9 cellular contexts compared by ENCODE assay signal in the genomic region with DNA sequence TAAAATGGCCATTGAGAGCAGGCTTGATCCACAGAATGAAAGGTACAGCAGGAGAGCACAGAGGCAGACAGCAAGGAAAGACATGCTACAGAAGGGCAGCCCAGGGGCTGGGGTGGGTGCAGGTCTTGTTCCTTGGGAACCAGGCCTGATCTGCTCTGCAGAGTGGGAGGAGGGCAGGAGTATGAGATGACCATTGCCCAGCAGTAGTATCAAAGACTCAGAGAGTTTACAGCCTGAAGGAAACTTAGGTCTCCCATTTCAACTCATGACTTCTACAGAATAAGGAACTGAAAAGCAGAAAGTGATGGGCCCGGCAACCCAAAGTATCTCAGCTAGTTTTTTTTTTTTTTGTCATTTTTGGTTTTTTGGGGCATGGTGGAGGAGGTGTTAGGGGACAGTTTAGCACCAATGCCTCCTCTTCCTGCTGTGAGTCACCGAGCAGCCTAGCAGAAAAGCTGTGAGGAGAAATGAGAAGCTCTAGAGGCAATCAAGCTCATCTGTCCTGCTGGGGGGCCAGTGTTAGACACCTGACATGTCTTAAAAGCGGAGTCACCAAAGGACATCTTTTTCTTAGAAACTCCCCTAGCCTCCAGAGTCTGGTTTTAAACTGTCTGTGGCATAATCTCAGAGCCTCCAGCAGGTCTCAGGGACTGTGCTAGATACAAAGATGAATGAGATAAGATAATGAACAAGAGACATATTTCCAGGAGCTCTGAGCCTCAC. TPM values are rescaled to one million over a fixed set of nuclear protein-coding genes. Genes with fewer than 3 reads are reported as not detected.
DNase-seq lines count a peak whose midpoint lies in the region; ATAC-seq and TF ChIP-seq lines count a peak whose summit lies in the region.
"Had no signal": no experiment of that assay in that cellular context is flagged by ENCODE, and none has a peak within 500 bp of the region (broad histone marks: within the 10 kb centered on the region; RNA-seq: fewer than 3 reads in every experiment).

No MANE protein-coding gene starts in this region.

- ATAC-seq in HG02973 (IDR thresholded peaks at IDR 0.05; ENCODE audit: unreplicated experiment): peak; percentile 49

- no peaks in the 10 kb centered on the region for H3K27me3 Mint-ChIP-seq in activated naive CD4-positive, alpha-beta T cell treated with anti-CD3 and anti-CD28 coated beads for 36 hours (ENCODE audit: low read depth)
- peaks cover 4% of the 10 kb centered on the region for H3K27me3 Mint-ChIP-seq in activated naive CD4-positive, alpha-beta T cell treated with anti-CD3 and anti-CD28 coated beads, Interleukin-2, amount 10 ng/mL, durations not matched to agents 7 days and 5 days
- H3K27me3 Mint-ChIP-seq in T-helper 1 cell treated with Interleukin-12 subunit alpha and Interleukin-12 subunit beta and Interleukin-4 antibody, amounts not matched to agents 30 μg/mL and 1 μg/mL, for 36 hours (ENCODE audit: low read depth): peaks cover 7% of the 10 kb centered on the region
- H3K27me3 Mint-ChIP-seq in immature natural killer cell (ENCODE audit: low read depth in 3 of 3): peaks cover 17 to 24% (median 21%) of the 10 kb centered on the region in 3 donors

- H3K4me3 ChIP-seq in A673 (ENCODE audit: low read depth, low read length, poor library complexity, severe bottlenecking): no peak overlapping the region

- H3K9me3 ChIP-seq in A673 (ENCODE audit: low read depth, low read length, poor library complexity, severe bottlenecking): no peaks in the 10 kb centered on the region

- H3K27ac Mint-ChIP-seq in activated naive CD4-positive, alpha-beta T cell treated with anti-CD3 and anti-CD28 coated beads for 36 hours: no peak overlapping the region
- H3K27ac Mint-ChIP-seq in activated naive CD4-positive, alpha-beta T cell treated with anti-CD3 and anti-CD28 coated beads, Interleukin-2, amount 10 ng/mL, durations not matched to agents 7 days and 5 days: no peak overlapping the region
- peak overlapping the region; percentile 15 for H3K27ac Mint-ChIP-seq in T-helper 1 cell treated with Interleukin-12 subunit alpha and Interleukin-12 subunit beta and Interleukin-4 antibody, amounts not matched to agents 30 μg/mL and 1 μg/mL, for 36 hours
- H3K27ac Mint-ChIP-seq in immature natural killer cell: peak overlapping the region; percentile 93 to 100 (median 98)

- H3K27ac ChIP-seq in A673 (ENCODE audit: low read depth, low read length, poor library complexity, severe bottlenecking): no peak overlapping the region
- H3K27ac ChIP-seq: C4-2B had no signal

- TF ChIP-seq CTCF in A673 (conservative IDR thresholded peaks at IDR 0.05; ENCODE audit: low read depth, low read length): no peak

- BruUV-seq in A673 (replicated peaks; lab: Mats Ljungman, UMichigan): no TSS peak

- no peaks in the 10 kb centered on the region for H3K9me3 Mint-ChIP-seq in activated naive CD4-positive, alpha-beta T cell treated with anti-CD3 and anti-CD28 coated beads for 36 hours
- H3K9me3 Mint-ChIP-seq in activated naive CD4-positive, alpha-beta T cell treated with anti-CD3 and anti-CD28 coated beads, Interleukin-2, amount 10 ng/mL, durations not matched to agents 7 days and 5 days: no peaks in the 10 kb centered on the region
- H3K9me3 Mint-ChIP-seq in T-helper 1 cell treated with Interleukin-12 subunit alpha and Interleukin-12 subunit beta and Interleukin-4 antibody, amounts not matched to agents 30 μg/mL and 1 μg/mL, for 36 hours: no peaks in the 10 kb centered on the region
- no peaks in the 10 kb centered on the region for H3K9me3 Mint-ChIP-seq in immature natural killer cell

- H3K36me3 ChIP-seq in A673 (ENCODE audit: insufficient read depth, low read length, poor library complexity, severe bottlenecking): no peaks in the 10 kb centered on the region

- H3K4me1 Mint-ChIP-seq in activated naive CD4-positive, alpha-beta T cell treated with anti-CD3 and anti-CD28 coated beads for 36 hours (ENCODE audit: low read depth): peaks cover 41% of the 10 kb centered on the region
- H3K4me1 Mint-ChIP-seq in activated naive CD4-positive, alpha-beta T cell treated with anti-CD3 and anti-CD28 coated beads, Interleukin-2, amount 10 ng/mL, durations not matched to agents 7 days and 5 days: peaks cover 51% of the 10 kb centered on the region
- peaks cover 41% of the 10 kb centered on the region for H3K4me1 Mint-ChIP-seq in T-helper 1 cell treated with Interleukin-12 subunit alpha and Interleukin-12 subunit beta and Interleukin-4 antibody, amounts not matched to agents 30 μg/mL and 1 μg/mL, for 36 hours (ENCODE audit: low read depth)
- peaks cover 71 to 79% of the 10 kb centered on the region in 2 donors for H3K4me1 Mint-ChIP-seq in immature natural killer cell

- peaks cover 4% of the 10 kb centered on the region for H3K4me1 ChIP-seq in A673 (ENCODE audit: insufficient read depth, low read length, poor library complexity, severe bottlenecking)

- intact Hi-C loops in activated naive CD4-positive, alpha-beta T cell treated with anti-CD3 and anti-CD28 coated beads for 36 hours (cut with micrococcal nuclease): loop anchor here (10.0 kb wide), 2 partner anchors 556 to 1056 kb away; no protein-coding TSS in a partner anchor
- intact Hi-C loops in A673 (cut with micrococcal nuclease; ENCODE audit: unreplicated experiment): no loop called here

- CTCF ChIA-PET in activated naive CD4-positive, alpha-beta T cell treated with anti-CD3 and anti-CD28 coated beads for 36 hours (lab: Charles Lee): no interaction called here
- CTCF ChIA-PET in activated naive CD4-positive, alpha-beta T cell treated with anti-CD3 and anti-CD28 coated beads, Interleukin-2, amount 10 ng/mL, durations not matched to agents 7 days and 5 days (lab: Charles Lee): interaction anchor here (0.7 to 1.4 kb wide), 3 partner anchors 19 to 142 kb away, joined by 3 to 4 read pairs (median 4); no protein-coding TSS in a partner anchor
- CTCF ChIA-PET in A673 (lab: Charles Lee): no interaction called here

- H3K36me3 Mint-ChIP-seq in activated naive CD4-positive, alpha-beta T cell treated with anti-CD3 and anti-CD28 coated beads for 36 hours (ENCODE audit: low read depth): no peaks in the 10 kb centered on the region
- H3K36me3 Mint-ChIP-seq in activated naive CD4-positive, alpha-beta T cell treated with anti-CD3 and anti-CD28 coated beads, Interleukin-2, amount 10 ng/mL, durations not matched to agents 7 days and 5 days: no peaks in the 10 kb centered on the region
- H3K36me3 Mint-ChIP-seq in T-helper 1 cell treated with Interleukin-12 subunit alpha and Interleukin-12 subunit beta and Interleukin-4 antibody, amounts not matched to agents 30 μg/mL and 1 μg/mL, for 36 hours (ENCODE audit: low read depth): peaks cover 1% of the 10 kb centered on the region
- H3K36me3 Mint-ChIP-seq in immature natural killer cell: no peaks in the 10 kb centered on the region

- POLR2A ChIA-PET in A673 (lab: Charles Lee; ENCODE audit: low non-redundant PET): no interaction called here

- peak; percentile 47 for DNase-seq in activated naive CD4-positive, alpha-beta T cell treated with anti-CD3 and anti-CD28 coated beads for 36 hours
- no peak for DNase-seq in activated naive CD4-positive, alpha-beta T cell treated with anti-CD3 and anti-CD28 coated beads, Interleukin-2, amount 10 ng/mL, durations not matched to agents 7 days and 5 days
- DNase-seq in immature natural killer cell: peak; percentile 87 to 89 (median 89)
- DNase-seq in Ammon's horn (ENCODE audit: low spot score): no peak
- no peak for DNase-seq in NCI-H2227 (lab: John Stamatoyannopoulos, UW; ENCODE audit: unreplicated experiment)
- DNase-seq in A673 (ENCODE audit: low spot score): no peak

- no peaks in the 10 kb centered on the region for H3K27me3 ChIP-seq in A673 (replicated peaks; ENCODE audit: insufficient read depth, low read depth, low read length, poor library complexity)

- no peak overlapping the region for H3K4me3 Mint-ChIP-seq in activated naive CD4-positive, alpha-beta T cell treated with anti-CD3 and anti-CD28 coated beads for 36 hours
- H3K4me3 Mint-ChIP-seq in activated naive CD4-positive, alpha-beta T cell treated with anti-CD3 and anti-CD28 coated beads, Interleukin-2, amount 10 ng/mL, durations not matched to agents 7 days and 5 days: no peak overlapping the region
- H3K4me3 Mint-ChIP-seq in T-helper 1 cell treated with Interleukin-12 subunit alpha and Interleukin-12 subunit beta and Interleukin-4 antibody, amounts not matched to agents 30 μg/mL and 1 μg/mL, for 36 hours: peak overlapping the region; percentile 4
- peak overlapping the region; percentile 74 to 90 (median 80) for H3K4me3 Mint-ChIP-seq in immature natural killer cell

RNA-seq across cellular contexts. Expression of a gene that starts 34.3 kb away (rescaled TPM):
- total RNA-seq in activated naive CD4-positive, alpha-beta T cell treated with anti-CD3 and anti-CD28 coated beads for 36 hours: 10 to 100 TPM; 20.3 to 22.4 TPM
- 100 to 1,000 TPM in 1 of 3 donors, 10 to 100 TPM in 2; 65.1 to 115 (median 91.4) TPM for polyA plus RNA-seq in immature natural killer cell
- 23.1 and 23.3 TPM in 2 replicates for total RNA-seq in A673 (2021)

Comparison
In these comparisons a context has a peak if more than half of its experiments do, and no peak if none do; other contexts are left out.
1. DNase-seq: peak in activated naive CD4-positive, alpha-beta T cell treated with anti-CD3 and anti-CD28 coated beads for 36 hours (single experiment) and immature natural killer cell (3 of 3); none in activated naive CD4-positive, alpha-beta T cell treated with anti-CD3 and anti-CD28 coated beads, Interleukin-2, amount 10 ng/mL, durations not matched to agents 7 days and 5 days (single experiment), Ammon's horn (single experiment), NCI-H2227 (single experiment) and A673 (single experiment).
2. H3K27ac Mint-ChIP-seq: peak in T-helper 1 cell treated with Interleukin-12 subunit alpha and Interleukin-12 subunit beta and Interleukin-4 antibody, amounts not matched to agents 30 μg/mL and 1 μg/mL, for 36 hours (single experiment) and immature natural killer cell (6 of 6); none in activated naive CD4-positive, alpha-beta T cell treated with anti-CD3 and anti-CD28 coated beads for 36 hours (single experiment) and activated naive CD4-positive, alpha-beta T cell treated with anti-CD3 and anti-CD28 coated beads, Interleukin-2, amount 10 ng/mL, durations not matched to agents 7 days and 5 days (single experiment).
3. H3K4me3 Mint-ChIP-seq: peak in T-helper 1 cell treated with Interleukin-12 subunit alpha and Interleukin-12 subunit beta and Interleukin-4 antibody, amounts not matched to agents 30 μg/mL and 1 μg/mL, for 36 hours (single experiment) and immature natural killer cell (5 of 5); none in activated naive CD4-positive, alpha-beta T cell treated with anti-CD3 and anti-CD28 coated beads for 36 hours (single experiment) and activated naive CD4-positive, alpha-beta T cell treated with anti-CD3 and anti-CD28 coated beads, Interleukin-2, amount 10 ng/mL, durations not matched to agents 7 days and 5 days (single experiment).